35 cellular contexts compared by ENCODE assay signal in genomic region chr19:48310227-48310626, GRCh38. TPM values are rescaled to one million over a fixed set of nuclear protein-coding genes. Genes with fewer than 3 reads are reported as not detected.
DNase-seq lines count a peak whose midpoint lies in the region; ATAC-seq and TF ChIP-seq lines count a peak whose summit lies in the region.
"Had no signal": no experiment of that assay in that cellular context is flagged by ENCODE, and none has a peak within 500 bp of the region (broad histone marks: within the 10 kb centered on the region; RNA-seq: fewer than 3 reads in every experiment).

No MANE protein-coding gene starts in this region.

- peak; percentile 65 for ATAC-seq in IMR-90 (ENCODE audit: low read depth)
- peak in 2 of 4 donors; percentile 19 to 41 for ATAC-seq in psoas muscle
- no peak for ATAC-seq in GM19023 (IDR thresholded peaks at IDR 0.05; ENCODE audit: unreplicated experiment)
- ATAC-seq: left lung; naive thymus-derived CD8-positive, alpha-beta T cell had no signal

- H3K9me3 ChIP-seq in IMR-90 (ENCODE audit: control insufficient read depth, insufficient read depth, low read length), result no peaks in the 10 kb centered on the region
- no peaks in the 10 kb centered on the region for H3K9me3 ChIP-seq in psoas muscle
- H3K9me3 ChIP-seq in OCI-LY7 (ENCODE audit: low read length), result no peaks in the 10 kb centered on the region
- H3K9me3 ChIP-seq in osteoblast (ENCODE audit: low read depth, low read length), result no peaks in the 10 kb centered on the region
- H3K9me3 ChIP-seq: breast epithelium, colonic mucosa, left lung, SJCRH30, spleen had no signal

- H3K27ac ChIP-seq in IMR-90 (ENCODE audit: insufficient read depth, low read length), result no peak overlapping the region
- peak overlapping the region; percentile 0 for H3K27ac ChIP-seq in psoas muscle
- no peak overlapping the region for H3K27ac ChIP-seq in OCI-LY7 (ENCODE audit: low read depth, low read length, poor library complexity, severe bottlenecking)
- H3K27ac ChIP-seq in osteoblast (ENCODE audit: low read depth, low read length), result no peak overlapping the region
- H3K27ac ChIP-seq: colonic mucosa, GM23248, hepatocyte, left lung, SJCRH30, VCaP had no signal

- WGBS in IMR-90 (ENCODE audit: extremely low coverage in 2 of 2, insufficient read length in 1 of 2), 2 experiments, result 32% methylated on average over 3 of the region's 7 CpGs; no CpG with 5 or more reads in 1 of the 2 experiments
- WGBS in psoas muscle, 3 donors, result 12 to 23% (median 16%) methylated on average over 7 of the region's 7 CpGs

- H3K23ac ChIP-seq in IMR-90 (ENCODE audit: low read depth, low read length), result no peak overlapping the region

- H3K79me1 ChIP-seq in IMR-90 (ENCODE audit: low read depth in 1 of 2, low read length in 2 of 2), result no peaks in the 10 kb centered on the region

- dilution Hi-C loops in IMR-90 (cut with HindIII; ENCODE audit: low sequenced_read_pairs, unreplicated experiment), result no loop called here

- no peak overlapping the region for H3K14ac ChIP-seq in IMR-90 (replicated peaks; ENCODE audit: low read depth, low read length)

- no peak overlapping the region for H2BK15ac ChIP-seq in IMR-90 (ENCODE audit: low read depth, low read length)

- no peak overlapping the region for H3K9ac ChIP-seq in IMR-90 (ENCODE audit: low read depth, low read length)
- H3K9ac ChIP-seq: GM23248 had no signal

- H3K4me2 ChIP-seq in IMR-90 (ENCODE audit: low read depth, low read length), result no peak overlapping the region
- no peak overlapping the region for H3K4me2 ChIP-seq in OCI-LY7 (ENCODE audit: low read length)
- H3K4me2 ChIP-seq in osteoblast (ENCODE audit: insufficient read depth, low read length), result no peak overlapping the region
- H3K4me2 ChIP-seq: hepatocyte had no signal

- no peaks in the 10 kb centered on the region for H4K20me1 ChIP-seq in IMR-90 (ENCODE audit: insufficient read depth, low read length)
- H4K20me1 ChIP-seq in OCI-LY7 (ENCODE audit: insufficient read depth, low read length), result no peaks in the 10 kb centered on the region
- H4K20me1 ChIP-seq in osteoblast (ENCODE audit: insufficient read depth, low read length), result no peaks in the 10 kb centered on the region

- H2AK5ac ChIP-seq in IMR-90 (ENCODE audit: low read depth, low read length), result no peak overlapping the region

- no peak overlapping the region for H3K4ac ChIP-seq in IMR-90 (ENCODE audit: low read depth, low read length)

- H3K27me3 ChIP-seq in IMR-90 (ENCODE audit: control insufficient read depth, insufficient read depth, low read length) (peaks cover 3% of the 10 kb centered on the region; the same call in 1 of the 2 replicates), psoas muscle (ENCODE audit: insufficient read depth in 3 of 3, low read length in 2 of 3) (no peaks in the 10 kb centered on the region), osteoblast (ENCODE audit: insufficient read depth, low read length) (no peaks in the 10 kb centered on the region)
- H3K27me3 ChIP-seq: breast epithelium, colonic mucosa, hepatocyte, left lung, SJCRH30, spleen had no signal

- CTCF ChIA-PET in IMR-90 (lab: Yijun Ruan, JAX), result interaction anchor here (0.6 kb wide), 1 partner anchor 39 kb away, joined by 4 read pairs; no protein-coding TSS in a partner anchor
- CTCF ChIA-PET in OCI-LY7 (lab: Charles Lee; ENCODE audit: unreplicated experiment), result no interaction called here

- H4K91ac ChIP-seq in IMR-90 (ENCODE audit: insufficient read depth, low read depth, low read length), result no peak overlapping the region

- peaks cover 2% of the 10 kb centered on the region for H3K4me1 ChIP-seq in IMR-90 (ENCODE audit: control insufficient read depth, insufficient read depth, low read length)
- H3K4me1 ChIP-seq in psoas muscle, result peaks cover 18% of the 10 kb centered on the region
- peaks cover 12% of the 10 kb centered on the region for H3K4me1 ChIP-seq in OCI-LY7 (ENCODE audit: insufficient read depth, low read length, poor library complexity, severe bottlenecking)
- H3K4me1 ChIP-seq in osteoblast (ENCODE audit: insufficient read depth, low read length), result no peaks in the 10 kb centered on the region
- H3K4me1 ChIP-seq: colonic mucosa, left lung had no signal

- no peak overlapping the region for H3K4me3 ChIP-seq in IMR-90 (ENCODE audit: insufficient read depth, low read depth, low read length)
- H3K4me3 ChIP-seq in psoas muscle, result no peak overlapping the region
- H3K4me3 ChIP-seq in OCI-LY7 (ENCODE audit: low read depth, low read length, poor library complexity, severe bottlenecking), result no peak overlapping the region
- no peak overlapping the region for H3K4me3 ChIP-seq in osteoblast (ENCODE audit: insufficient read depth, low read length)
- H3K4me3 ChIP-seq: breast epithelium, colonic mucosa, GM23248, hepatocyte, left lung, SJCRH30, spleen had no signal

- H3K36me3 ChIP-seq in IMR-90 (ENCODE audit: control insufficient read depth, insufficient read depth, low read length), result no peaks in the 10 kb centered on the region
- no peaks in the 10 kb centered on the region for H3K36me3 ChIP-seq in psoas muscle (ENCODE audit: insufficient read depth in 1 of 2, low read depth in 1 of 2)
- no peaks in the 10 kb centered on the region for H3K36me3 ChIP-seq in OCI-LY7 (ENCODE audit: insufficient read depth, low read length)
- H3K36me3 ChIP-seq in osteoblast (ENCODE audit: insufficient read depth, low read length), result no peaks in the 10 kb centered on the region
- H3K36me3 ChIP-seq: breast epithelium, colonic mucosa, left lung, SJCRH30, spleen had no signal

- H2AFZ ChIP-seq in IMR-90 (replicated peaks; ENCODE audit: low read length, poor library complexity), result no peak overlapping the region
- H2AFZ ChIP-seq in OCI-LY7 (ENCODE audit: low read length), result no peak overlapping the region
- H2AFZ ChIP-seq in osteoblast (ENCODE audit: low read length), result no peak overlapping the region
- H2AFZ ChIP-seq: GM23248, hepatocyte had no signal

- no peak overlapping the region for H2BK20ac ChIP-seq in IMR-90 (ENCODE audit: low read depth, low read length)

- no peak overlapping the region for H3K18ac ChIP-seq in IMR-90 (ENCODE audit: low read depth, low read length)

- POLR2A ChIA-PET in IMR-90 (lab: Charles Lee; ENCODE audit: unreplicated experiment) (no interaction called here), OCI-LY7 (lab: Charles Lee) (no interaction called here)

- H4K5ac ChIP-seq in IMR-90 (ENCODE audit: low read depth, low read length), result no peak overlapping the region

- BruUV-seq in IMR-90 (replicated peaks; lab: Mats Ljungman, UMichigan) (no TSS peak), OCI-LY7 (replicated peaks; lab: Mats Ljungman, UMichigan) (no TSS peak)

- no peak for TF ChIP-seq RAD21 in IMR-90 (IDR thresholded peaks at IDR 0.05; ENCODE audit: low read length)

- H3K79me2 ChIP-seq in OCI-LY7 (ENCODE audit: insufficient read depth, low read depth, low read length), result no peaks in the 10 kb centered on the region
- H3K79me2 ChIP-seq in osteoblast (ENCODE audit: insufficient read depth, low read length), result no peaks in the 10 kb centered on the region
- H3K79me2 ChIP-seq: hepatocyte had no signal

- no peak overlapping the region for H2AK9ac ChIP-seq in IMR-90 (replicated peaks; ENCODE audit: low read depth, low read length, poor library complexity)

- H3K9me2 ChIP-seq in OCI-LY7 (ENCODE audit: insufficient read depth, low read length), result no peaks in the 10 kb centered on the region

- no peak overlapping the region for H2BK120ac ChIP-seq in IMR-90 (ENCODE audit: low read depth, low read length)

- in situ Hi-C loops in IMR-90 (cut with MboI; ENCODE audit: low sequenced_read_pairs), result no loop called here

- H3K56ac ChIP-seq in IMR-90 (ENCODE audit: extremely low read depth, insufficient read depth, low read length), result no peak overlapping the region

- TF ChIP-seq POLR2A in IMR-90 (IDR thresholded peaks at IDR 0.05; ENCODE audit: low read depth, low read length), result no peak

- intact Hi-C loops in IMR-90 (cut with micrococcal nuclease), result no loop called here
- intact Hi-C loops in psoas muscle (cut with DNase I), result loop anchor here in 1 of 2 donors (10.0 kb wide), 1 partner anchor 275 kb away; no protein-coding TSS in a partner anchor
- intact Hi-C loops in OCI-LY7 (cut with micrococcal nuclease; ENCODE audit: unreplicated experiment), result no loop called here

- H4K8ac ChIP-seq in IMR-90 (ENCODE audit: low read depth in 2 of 2, low read length in 2 of 2), result no peak overlapping the region

- no peak overlapping the region for H2BK5ac ChIP-seq in IMR-90 (ENCODE audit: low read depth, low read length, poor library complexity, severe bottlenecking)

- no peak for DNase-seq in IMR-90
- DNase-seq in fibroblast of peridontal ligament (ENCODE audit: extremely low read depth), result peak; percentile 14
- DNase-seq in iris pigment epithelial cell (ENCODE audit: low read depth), result peak; percentile 31
- DNase-seq in psoas muscle, result no peak
- no peak for DNase-seq in DMS79 (lab: John Stamatoyannopoulos, UW)
- DNase-seq in OCI-LY7 (ENCODE audit: low spot score), result no peak
- DNase-seq in osteoblast (ENCODE audit: insufficient read length, low spot score, missing footprints), result no peak
- DNase-seq: activated CD4-positive, alpha-beta T cell treated with anti-CD3 and anti-CD28 coated beads for 4 hours; activated naive CD4-positive, alpha-beta T cell treated with anti-CD3 and anti-CD28 coated beads, Interleukin-2, amount 50 U/mL, for 16 hours; amygdala; CD4-positive, CD25-positive, alpha-beta regulatory T cell; colonic mucosa; effector memory CD4-positive, alpha-beta T cell; foreskin fibroblast; GM23248; left lung; naive thymus-derived CD8-positive, alpha-beta T cell; NCI-H1436 treated with DMSO at 0.1 percent for 48 hours; NCI-H2107; NCI-H446 treated with DMSO at 0.1 percent for 48 hours; NCI-H774; occipital lobe; SJCRH30; spleen; stimulated activated CD8-positive, alpha-beta memory T cell treated with anti-CD3 and anti-CD28 coated beads, Interleukin-4, amount 100 ng/mL, for 48 hours; T-helper 9 cell had no signal

- no peaks in the 10 kb centered on the region; the same call in 1 of the 2 replicates for H3K9me1 ChIP-seq in IMR-90 (ENCODE audit: insufficient read depth, low read length)

- TF ChIP-seq CTCF in IMR-90 (conservative IDR thresholded peaks at IDR 0.05; ENCODE audit: low read depth, low read length), result no peak
- TF ChIP-seq CTCF in psoas muscle (IDR thresholded peaks at IDR 0.05), result no peak
- TF ChIP-seq CTCF in OCI-LY7 (conservative IDR thresholded peaks at IDR 0.05; ENCODE audit: low read length), result no peak
- TF ChIP-seq CTCF in osteoblast (IDR thresholded peaks at IDR 0.05; ENCODE audit: extremely low read depth, low read depth, low read length), result no peak

RNA-seq across cellular contexts. Expression of gene EMP3, which starts 15.1 kb away (rescaled TPM):
- total RNA-seq in IMR-90 (2012; rRNA removed) (128 and 147 TPM in 2 replicates), psoas muscle (10 to 100 TPM in 3 of 4 donors, 1 to 10 TPM in 1; 8.9 to 15.2 (median 14.1) TPM), OCI-LY7 (2022) (21.1 and 23.1 TPM in 2 replicates), osteoblast (185 and 216 TPM in 2 replicates)
- polyA plus RNA-seq in IMR-90 (2012; rRNA removed) (632 and 675 TPM in 2 replicates), psoas muscle (10 to 100 TPM in 2 of 3 donors, 1 to 10 TPM in 1; 8.9 to 13.7 (median 13.6) TPM)
- 223 and 627 TPM in 2 replicates for polyA plus RNA-seq in IMR-90 (2012; cell fraction: cytosol; rRNA removed)
- polyA plus RNA-seq in IMR-90 (2012; cell fraction: nucleus; rRNA removed; ENCODE audit: low replicate concordance), result 136 and 285 TPM in 2 replicates
- 14.5 and 33.8 TPM in 2 replicates for total RNA-seq in OCI-LY7 (2014; rRNA removed; shearing (Covaris generic))

RNA-seq across cellular contexts. Expression of gene ZNF114, which starts 40.3 kb away (rescaled TPM):
- total RNA-seq in IMR-90 (2012; rRNA removed) (0.56 and 1.6 TPM in 2 replicates), psoas muscle (under 1 TPM in 1 of 4 donors, not detected in 3; 0.20 TPM), OCI-LY7 (2022) (not detected in 2 replicates), osteoblast (under 0.01 and 0.29 TPM in 2 replicates)
- polyA plus RNA-seq in IMR-90 (2012; rRNA removed) (0.20 and 0.24 TPM in 2 replicates), psoas muscle (under 1 TPM; 0.04 to 0.13 (median 0.05) TPM)
- 0.08 and 0.13 TPM in 2 replicates for polyA plus RNA-seq in IMR-90 (2012; cell fraction: cytosol; rRNA removed)
- polyA plus RNA-seq in IMR-90 (2012; cell fraction: nucleus; rRNA removed; ENCODE audit: low replicate concordance), result 0.03 and 0.17 TPM in 2 replicates
- not detected in 2 replicates for total RNA-seq in OCI-LY7 (2014; rRNA removed; shearing (Covaris generic))
- total RNA-seq: CD4-positive, CD25-positive, alpha-beta regulatory T cell; mononuclear cell; naive thymus-derived CD8-positive, alpha-beta T cell had no signal
- polyA plus RNA-seq: CD4-positive, CD25-positive, alpha-beta regulatory T cell; GM23248 had no signal

RNA-seq across cellular contexts. Expression of gene TMEM143, which starts 53.5 kb away (rescaled TPM):
- 1.1 and 1.3 TPM in 2 replicates for total RNA-seq in IMR-90 (2012; rRNA removed)
- polyA plus RNA-seq in IMR-90 (2012; rRNA removed), result 7.6 and 8.6 TPM in 2 replicates
- polyA plus RNA-seq in IMR-90 (2012; cell fraction: cytosol; rRNA removed), result 4.5 and 6.5 TPM in 2 replicates
- 39.2 and 52.3 TPM in 2 replicates for polyA plus RNA-seq in IMR-90 (2012; cell fraction: nucleus; rRNA removed; ENCODE audit: low replicate concordance)
- 10 to 100 TPM; 52.0 to 65.1 (median 57.7) TPM for total RNA-seq in psoas muscle
- 10 to 100 TPM; 17.1 to 41.9 (median 41.5) TPM for polyA plus RNA-seq in psoas muscle
- 18.2 and 31.1 TPM in 2 replicates for total RNA-seq in OCI-LY7 (2014; rRNA removed; shearing (Covaris generic))
- 31.4 and 37.9 TPM in 2 replicates for total RNA-seq in OCI-LY7 (2022)
- 4.3 and 4.7 TPM in 2 replicates for total RNA-seq in osteoblast

RNA-seq across cellular contexts. Expression of gene SYNGR4, which starts 53.9 kb away (rescaled TPM):
- total RNA-seq in IMR-90 (2012; rRNA removed) (not detected in 2 replicates), psoas muscle (not detected), OCI-LY7 (2022) (1.0 and 1.2 TPM in 2 replicates), osteoblast (not detected in 2 replicates)
- polyA plus RNA-seq in IMR-90 (2012; rRNA removed) (not detected in 2 replicates), psoas muscle (under 1 TPM in 1 of 3 donors, not detected in 2; 0.04 TPM)
- 0.08 TPM in 1 of 2 replicates, not detected in the other for polyA plus RNA-seq in IMR-90 (2012; cell fraction: cytosol; rRNA removed)
- not detected in 2 replicates for polyA plus RNA-seq in IMR-90 (2012; cell fraction: nucleus; rRNA removed; ENCODE audit: low replicate concordance)
- 0.38 and 0.51 TPM in 2 replicates for total RNA-seq in OCI-LY7 (2014; rRNA removed; shearing (Covaris generic))
- total RNA-seq: activated T-helper 2 cell treated with anti-CD3 and anti-CD28 coated beads, Interferon-gamma antibody, Interleukin-2, Interleukin-4, amounts not matched to agents 10 μg/mL and 5 μg/mL and 100 μg/mL, durations not matched to agents 14 hours and 24 hours and 36 hours; breast epithelium; CD4-positive, CD25-positive, alpha-beta regulatory T cell; colonic mucosa; Daoy; epithelial cell of proximal tubule; GM23248; hepatocyte; left lung; mononuclear cell; naive thymus-derived CD8-positive, alpha-beta T cell; occipital lobe; renal cortical epithelial cell; SJCRH30; spleen had no signal
- polyA plus RNA-seq: CD4-positive, CD25-positive, alpha-beta regulatory T cell; GM23248; naive thymus-derived CD8-positive, alpha-beta T cell had no signal

RNA-seq across cellular contexts. Expression of gene CARD8, which starts 54.5 kb away (rescaled TPM):
- total RNA-seq in IMR-90 (2012; rRNA removed) (11.3 and 12.5 TPM in 2 replicates), psoas muscle (10 to 100 TPM; 21.8 to 36.2 (median 31.2) TPM), OCI-LY7 (2022) (56.1 and 82.9 TPM in 2 replicates), osteoblast (17.4 and 18.0 TPM in 2 replicates)
- polyA plus RNA-seq in IMR-90 (2012; rRNA removed) (11.8 and 15.5 TPM in 2 replicates), psoas muscle (10 to 100 TPM; 15.7 to 26.0 (median 21.2) TPM)
- polyA plus RNA-seq in IMR-90 (2012; cell fraction: cytosol; rRNA removed), result 5.4 and 7.6 TPM in 2 replicates
- 16.4 and 42.6 TPM in 2 replicates for polyA plus RNA-seq in IMR-90 (2012; cell fraction: nucleus; rRNA removed; ENCODE audit: low replicate concordance)
- total RNA-seq in OCI-LY7 (2014; rRNA removed; shearing (Covaris generic)), result 51.0 and 52.5 TPM in 2 replicates

Comparison
In these comparisons a context has a peak if more than half of its experiments do, and no peak if none do; other contexts are left out.
1. DNase-seq: peak in fibroblast of peridontal ligament (single experiment) and iris pigment epithelial cell (single experiment); none in IMR-90 (single experiment), psoas muscle (0 of 2), DMS79 (single experiment), OCI-LY7 (single experiment) and osteoblast (single experiment).